In the genomic region with DNA sequence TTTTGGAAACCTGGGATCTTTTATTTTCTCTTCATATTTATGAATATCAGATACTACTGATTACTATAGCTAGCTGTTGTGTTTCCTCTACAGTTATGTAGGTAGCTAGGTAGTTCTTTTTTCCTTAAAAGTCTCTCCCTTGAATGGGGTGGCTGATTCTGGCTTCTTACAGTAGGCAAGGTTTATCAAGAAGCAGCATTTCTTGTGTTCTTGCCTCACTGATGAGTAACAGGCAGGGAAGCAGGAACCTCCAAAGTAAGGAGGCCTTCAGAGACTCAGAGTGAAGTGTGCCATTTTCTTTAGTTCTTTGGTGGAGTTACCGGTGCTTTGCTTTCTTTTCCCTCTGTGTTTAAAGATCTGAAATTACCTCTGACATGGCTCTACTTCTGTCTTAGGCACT, we compare ENCODE assay signal across 13 cellular contexts. TPM values are rescaled to one million over a fixed set of nuclear protein-coding genes. Genes with fewer than 3 reads are reported as not detected.
A peak's percentile ranks its signal among the peaks of the same experiment; 100 is the strongest.
DNase-seq lines count a peak whose midpoint lies in the region; ATAC-seq lines count a peak whose summit lies in the region.
"Had no signal": no experiment of that assay in that cellular context is flagged by ENCODE, and none has a peak within 500 bp of the region (broad histone marks: within the 10 kb centered on the region; RNA-seq: fewer than 3 reads in every experiment).

No MANE protein-coding gene starts in this region.

- no peaks in the 10 kb centered on the region for H3K36me3 ChIP-seq in endocrine pancreas (ENCODE audit: control insufficient read depth, insufficient read depth, low read length)
- H3K36me3 ChIP-seq: vagina had no signal

- H3K9ac ChIP-seq in endocrine pancreas (ENCODE audit: control insufficient read depth, insufficient read depth, low read length): peak overlapping the region; percentile 4

- no peak for ATAC-seq in naive B cell (ENCODE audit: low read depth in 2 of 2)
- ATAC-seq in stimulated activated memory B cell treated with anti-CD40 and anti-IgM and Interleukin-4, amounts not matched to agents 10 μg/mL and 1 μg/mL and 100 μg/mL, for 72 hours: no peak
- ATAC-seq in GM18873 (IDR thresholded peaks at IDR 0.05; ENCODE audit: low FRiP score, unreplicated experiment): no peak
- ATAC-seq: activated CD8-positive, alpha-beta memory T cell treated with anti-CD3 and anti-CD28 coated beads, Interleukin-2, amount 10 ng/mL, durations not matched to agents 7 days and 5 days had no signal

- H3K9me3 Mint-ChIP-seq in naive B cell: no peaks in the 10 kb centered on the region
- no peaks in the 10 kb centered on the region for H3K9me3 Mint-ChIP-seq in stimulated activated memory B cell treated with anti-CD40 and anti-IgM and Interleukin-4, amounts not matched to agents 10 μg/mL and 1 μg/mL and 100 μg/mL, for 72 hours
- H3K9me3 Mint-ChIP-seq: activated naive CD8-positive, alpha-beta T cell treated with anti-CD3 and anti-CD28 coated beads, Interleukin-2, amount 10 ng/mL, durations not matched to agents 7 days and 5 days had no signal

- peak overlapping the region in 4 of 6 donors; percentile 6 to 84 (median 27) for H3K27ac Mint-ChIP-seq in naive B cell
- no peak overlapping the region for H3K27ac Mint-ChIP-seq in stimulated activated memory B cell treated with anti-CD40 and anti-IgM and Interleukin-4, amounts not matched to agents 10 μg/mL and 1 μg/mL and 100 μg/mL, for 72 hours
- H3K27ac Mint-ChIP-seq: activated CD8-positive, alpha-beta memory T cell treated with anti-CD3 and anti-CD28 coated beads, Interleukin-2, amount 10 ng/mL, durations not matched to agents 7 days and 5 days; activated naive CD8-positive, alpha-beta T cell treated with anti-CD3 and anti-CD28 coated beads, Interleukin-2, amount 10 ng/mL, durations not matched to agents 7 days and 5 days had no signal

- H3K27me3 Mint-ChIP-seq in naive B cell: no peaks in the 10 kb centered on the region
- H3K27me3 Mint-ChIP-seq in stimulated activated memory B cell treated with anti-CD40 and anti-IgM and Interleukin-4, amounts not matched to agents 10 μg/mL and 1 μg/mL and 100 μg/mL, for 72 hours: no peaks in the 10 kb centered on the region
- H3K27me3 Mint-ChIP-seq: activated CD8-positive, alpha-beta memory T cell treated with anti-CD3 and anti-CD28 coated beads, Interleukin-2, amount 10 ng/mL, durations not matched to agents 7 days and 5 days; activated naive CD8-positive, alpha-beta T cell treated with anti-CD3 and anti-CD28 coated beads, Interleukin-2, amount 10 ng/mL, durations not matched to agents 7 days and 5 days had no signal

- DNase-seq in ACHN (peak; percentile 2), LHCN-M2 (ENCODE audit: low read depth) (peak; percentile 28), naive B cell (no peak), HT-29 (ENCODE audit: low spot score) (no peak)
- no peak for DNase-seq in stimulated activated CD8-positive, alpha-beta memory T cell treated with anti-CD3 and anti-CD28 coated beads, Interleukin-4, amount 100 ng/mL, for 48 hours
- DNase-seq: activated CD8-positive, alpha-beta memory T cell treated with anti-CD3 and anti-CD28 coated beads, Interleukin-2, amount 10 ng/mL, durations not matched to agents 7 days and 5 days; activated naive CD8-positive, alpha-beta T cell treated with anti-CD3 and anti-CD28 coated beads, Interleukin-2, amount 10 ng/mL, durations not matched to agents 7 days and 5 days; NCI-H226 had no signal

- peaks cover 11% of the 10 kb centered on the region for H3K4me1 ChIP-seq in endocrine pancreas (ENCODE audit: control insufficient read depth, insufficient read depth, low read length)

- no peaks in the 10 kb centered on the region for H3K9me3 ChIP-seq in endocrine pancreas (ENCODE audit: control insufficient read depth, low read length)
- H3K9me3 ChIP-seq: vagina had no signal

- in situ Hi-C loops in ACHN (cut with HindIII; ENCODE audit: low pct_ligation_motif_present, low pct_unique_long_range_greater_than_20kb, low sequenced_read_pairs): no loop called here

- peak overlapping the region; percentile 10 for H3K4me3 ChIP-seq in endocrine pancreas (ENCODE audit: control insufficient read depth, insufficient read depth, low read length)
- H3K4me3 ChIP-seq: smooth muscle cell, vagina had no signal

- no peak overlapping the region for H3K4me3 Mint-ChIP-seq in naive B cell
- H3K4me3 Mint-ChIP-seq in stimulated activated memory B cell treated with anti-CD40 and anti-IgM and Interleukin-4, amounts not matched to agents 10 μg/mL and 1 μg/mL and 100 μg/mL, for 72 hours: no peak overlapping the region
- H3K4me3 Mint-ChIP-seq: activated CD8-positive, alpha-beta memory T cell treated with anti-CD3 and anti-CD28 coated beads, Interleukin-2, amount 10 ng/mL, durations not matched to agents 7 days and 5 days; activated naive CD8-positive, alpha-beta T cell treated with anti-CD3 and anti-CD28 coated beads, Interleukin-2, amount 10 ng/mL, durations not matched to agents 7 days and 5 days had no signal

- no peaks in the 10 kb centered on the region for H3K27me3 ChIP-seq in endocrine pancreas (ENCODE audit: control insufficient read depth, insufficient read depth, low read length)
- H3K27me3 ChIP-seq: vagina had no signal

- H3K36me3 Mint-ChIP-seq in naive B cell: peaks cover 0 to 15% of the 10 kb centered on the region in 2 donors
- H3K36me3 Mint-ChIP-seq in stimulated activated memory B cell treated with anti-CD40 and anti-IgM and Interleukin-4, amounts not matched to agents 10 μg/mL and 1 μg/mL and 100 μg/mL, for 72 hours: peaks cover 25% of the 10 kb centered on the region

- peaks cover 9 to 25% (median 10%) of the 10 kb centered on the region in 3 donors for H3K4me1 Mint-ChIP-seq in naive B cell
- peaks cover 21% of the 10 kb centered on the region for H3K4me1 Mint-ChIP-seq in stimulated activated memory B cell treated with anti-CD40 and anti-IgM and Interleukin-4, amounts not matched to agents 10 μg/mL and 1 μg/mL and 100 μg/mL, for 72 hours
- H3K4me1 Mint-ChIP-seq: activated CD8-positive, alpha-beta memory T cell treated with anti-CD3 and anti-CD28 coated beads, Interleukin-2, amount 10 ng/mL, durations not matched to agents 7 days and 5 days; activated naive CD8-positive, alpha-beta T cell treated with anti-CD3 and anti-CD28 coated beads, Interleukin-2, amount 10 ng/mL, durations not matched to agents 7 days and 5 days had no signal

RNA-seq across cellular contexts. Expression of gene ZMYM4, which starts 56.0 kb away (rescaled TPM):
- total RNA-seq in LHCN-M2 (2014; rRNA removed): 41.7 and 43.7 TPM in 2 replicates
- polyA plus RNA-seq in LHCN-M2 (2012): 13.8 TPM
- 10 to 100 TPM; 17.1 to 42.0 (median 36.6) TPM for polyA plus RNA-seq in naive B cell (ENCODE audit: low read depth in 6 of 6)
- 9.7 and 16.5 TPM in 2 replicates for total RNA-seq in HT-29 (2014; rRNA removed; shearing (Covaris generic))

Comparison
In these comparisons a context has a peak if more than half of its experiments do, and no peak if none do; other contexts are left out.
1. DNase-seq: peak in ACHN (single experiment) and LHCN-M2 (single experiment); none in naive B cell (single experiment), stimulated activated CD8-positive, alpha-beta memory T cell treated with anti-CD3 and anti-CD28 coated beads, Interleukin-4, amount 100 ng/mL, for 48 hours (single experiment) and HT-29 (single experiment).